Comparison of ENCODE assay signal across 18 cellular contexts in the genomic region with DNA sequence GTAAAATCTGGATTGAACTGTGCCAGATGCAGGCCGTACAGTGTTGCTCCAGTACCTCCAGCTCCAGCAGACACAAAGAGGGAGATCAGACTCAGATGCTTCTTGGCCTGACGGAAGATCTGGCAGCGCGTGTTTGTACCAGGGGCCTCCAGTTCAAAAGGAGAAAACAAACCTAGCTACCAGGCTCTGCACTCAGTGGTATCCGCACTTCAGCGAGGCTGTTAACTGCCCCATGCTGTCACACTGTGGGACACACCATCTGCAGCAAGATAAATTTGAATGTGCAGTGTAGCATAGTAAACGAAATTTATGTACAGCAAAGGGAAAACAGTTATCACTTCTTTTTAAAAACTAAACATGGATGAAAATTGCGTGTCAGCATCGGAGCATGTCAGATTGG. TPM values are rescaled to one million over a fixed set of nuclear protein-coding genes. Genes with fewer than 3 reads are reported as not detected.
DNase-seq lines count a peak whose midpoint lies in the region; ATAC-seq and TF ChIP-seq lines count a peak whose summit lies in the region.
"Had no signal": no experiment of that assay in that cellular context is flagged by ENCODE, and none has a peak within 500 bp of the region (broad histone marks: within the 10 kb centered on the region; RNA-seq: fewer than 3 reads in every experiment).

No MANE protein-coding gene starts in this region.

- H3K27ac Mint-ChIP-seq in activated T-helper 17 cell treated with anti-CD3 and anti-CD28 coated beads, Interleukin-2, amount 50 U/mL, for 72 hours: peak overlapping the region; percentile 56
- H3K27ac Mint-ChIP-seq in naive thymus-derived CD8-positive, alpha-beta T cell: peak overlapping the region in 7 of 10 donors; percentile 44 to 79 (median 73)
- H3K27ac Mint-ChIP-seq: CD4-positive, alpha-beta T cell had no signal

- no peaks in the 10 kb centered on the region for H3K27me3 Mint-ChIP-seq in activated T-helper 17 cell treated with anti-CD3 and anti-CD28 coated beads, Interleukin-2, amount 50 U/mL, for 72 hours
- no peaks in the 10 kb centered on the region for H3K27me3 Mint-ChIP-seq in naive thymus-derived CD8-positive, alpha-beta T cell
- H3K27me3 Mint-ChIP-seq: CD4-positive, alpha-beta T cell had no signal

- H3K4me3 ChIP-seq in BLaER1 (0 out of 2 replicates have a peak overlapping the region, but pooled peaks have one; percentile 34), HEK293 (ENCODE audit: low read depth, low read length) (no peak overlapping the region)
- H3K4me3 ChIP-seq: gastroesophageal sphincter, HAP-1, sigmoid colon, uterus had no signal

- no peaks in the 10 kb centered on the region for H3K27me3 ChIP-seq in BLaER1
- H3K27me3 ChIP-seq: gastroesophageal sphincter, neutrophil, sigmoid colon, uterus had no signal

- H3K4me1 Mint-ChIP-seq in activated T-helper 17 cell treated with anti-CD3 and anti-CD28 coated beads, Interleukin-2, amount 50 U/mL, for 72 hours: peaks cover 30% of the 10 kb centered on the region
- H3K4me1 Mint-ChIP-seq in naive thymus-derived CD8-positive, alpha-beta T cell: peaks cover 23 to 66% (median 55%) of the 10 kb centered on the region in 4 donors

- H3K36me3 ChIP-seq in BLaER1: peaks cover 40% of the 10 kb centered on the region
- H3K36me3 ChIP-seq in HEK293 (ENCODE audit: control insufficient read depth in 2 of 2, insufficient read depth in 1 of 2, low read length in 2 of 2): peaks cover 0 to 24% of the 10 kb centered on the region in 2 experiments; a peak in 2 of 3 replicates
- H3K36me3 ChIP-seq: uterus had no signal

- peaks cover 100% of the 10 kb centered on the region for H4K20me1 ChIP-seq in BLaER1

- CTCF ChIA-PET in HEK293 (lab: Yijun Ruan, JAX): no interaction called here

- POLR2A ChIA-PET in HEK293 (lab: Yijun Ruan, JAX): interaction anchor here (0.6 kb wide), 1 partner anchor 52 kb away, joined by 4 read pairs; no protein-coding TSS in a partner anchor
- POLR2A ChIA-PET in naive thymus-derived CD8-positive, alpha-beta T cell (lab: Charles Lee): interaction anchor here (1.0 kb wide), 1 partner anchor 17 kb away, joined by 3 read pairs; no protein-coding TSS in a partner anchor

- H3K4me2 ChIP-seq in BLaER1: peak overlapping the region; percentile 96

- H3K9me3 ChIP-seq in BLaER1: no peaks in the 10 kb centered on the region
- no peaks in the 10 kb centered on the region for H3K9me3 ChIP-seq in HEK293 (ENCODE audit: control insufficient read depth, insufficient read depth, low read depth, low read length)
- H3K9me3 ChIP-seq: gastroesophageal sphincter, HAP-1, neutrophil, sigmoid colon, uterus had no signal

- ATAC-seq in activated T-helper 17 cell treated with anti-CD3 and anti-CD28 coated beads, Interleukin-2, amount 50 U/mL, for 72 hours (replicated peaks): no peak
- no peak for ATAC-seq in naive thymus-derived CD8-positive, alpha-beta T cell
- ATAC-seq in HG02852 (IDR thresholded peaks at IDR 0.05; ENCODE audit: unreplicated experiment): no peak
- ATAC-seq: gastroesophageal sphincter had no signal

- no peak overlapping the region for H3K4me3 Mint-ChIP-seq in activated T-helper 17 cell treated with anti-CD3 and anti-CD28 coated beads, Interleukin-2, amount 50 U/mL, for 72 hours
- H3K4me3 Mint-ChIP-seq in naive thymus-derived CD8-positive, alpha-beta T cell: peak overlapping the region in 2 of 10 donors; percentile 23 to 25
- H3K4me3 Mint-ChIP-seq: CD4-positive, alpha-beta T cell had no signal

- no peak for DNase-seq in naive thymus-derived CD8-positive, alpha-beta T cell
- DNase-seq in NCI-H2029 (lab: John Stamatoyannopoulos, UW) (no peak), Kasumi-1 (lab: John Stamatoyannopoulos, UW) (no peak)
- DNase-seq: CD4-positive, alpha-beta T cell; IMR-90; mammary epithelial cell; NCI-H226; sigmoid colon; stimulated activated CD4-positive, alpha-beta T cell treated with anti-CD3 and anti-CD28 coated beads, Interleukin-4, amount 100 ng/mL, for 1 hour; uterus had no signal

- TF ChIP-seq CTCF in HEK293 (tag by site-specific recombination; IDR thresholded peaks at IDR 0.05): no peak

- H3K36me3 Mint-ChIP-seq in activated T-helper 17 cell treated with anti-CD3 and anti-CD28 coated beads, Interleukin-2, amount 50 U/mL, for 72 hours (ENCODE audit: low read depth): peaks cover 51% of the 10 kb centered on the region
- H3K36me3 Mint-ChIP-seq in naive thymus-derived CD8-positive, alpha-beta T cell: peaks cover 0 to 33% (median 0%) of the 10 kb centered on the region in 3 donors

- peak overlapping the region; percentile 74 for H3K27ac ChIP-seq in BLaER1
- H3K27ac ChIP-seq in HEK293 (ENCODE audit: extremely low read depth, low read depth, low read length): no peak overlapping the region
- H3K27ac ChIP-seq: gastroesophageal sphincter, neutrophil, uterus, VCaP had no signal

- H3K9ac ChIP-seq in BLaER1: peak overlapping the region; percentile 63

- H3K4me1 ChIP-seq in BLaER1 (peaks cover 72% of the 10 kb centered on the region), HEK293 (ENCODE audit: control insufficient read depth, insufficient read depth, low read length) (peaks cover 16% of the 10 kb centered on the region; the same call in 1 of the 2 replicates)

- no peaks in the 10 kb centered on the region for H3K9me3 Mint-ChIP-seq in activated T-helper 17 cell treated with anti-CD3 and anti-CD28 coated beads, Interleukin-2, amount 50 U/mL, for 72 hours
- H3K9me3 Mint-ChIP-seq in naive thymus-derived CD8-positive, alpha-beta T cell: no peaks in the 10 kb centered on the region
- H3K9me3 Mint-ChIP-seq: CD4-positive, alpha-beta T cell had no signal

TF ChIP-seq in HEK293, 187 proteins besides CTCF, POLR2A, EP300 and RAD21 (continues in another document):
- TF ChIP-seq ZNF747 (tag by site-specific recombination; IDR thresholded peaks at IDR 0.05) (no peak), ZNF302 (tag by site-specific recombination; IDR thresholded peaks at IDR 0.05; ENCODE audit: low read depth) (no peak), GFI1B (tag by site-specific recombination; IDR thresholded peaks at IDR 0.05) (no peak), ZNF600 (tag by site-specific recombination; IDR thresholded peaks at IDR 0.05) (0 out of 2 replicates have a peak, but pooled peaks have one; percentile 10), ZNF423 (tag by site-specific recombination; IDR thresholded peaks at IDR 0.05) (no peak), ZIC2 (tag by site-specific recombination; IDR thresholded peaks at IDR 0.05) (peak; percentile 87), ZBTB7A (tag by site-specific recombination; IDR thresholded peaks at IDR 0.05; ENCODE audit: low read depth) (no peak)
- TF ChIP-seq, protein P1, sequence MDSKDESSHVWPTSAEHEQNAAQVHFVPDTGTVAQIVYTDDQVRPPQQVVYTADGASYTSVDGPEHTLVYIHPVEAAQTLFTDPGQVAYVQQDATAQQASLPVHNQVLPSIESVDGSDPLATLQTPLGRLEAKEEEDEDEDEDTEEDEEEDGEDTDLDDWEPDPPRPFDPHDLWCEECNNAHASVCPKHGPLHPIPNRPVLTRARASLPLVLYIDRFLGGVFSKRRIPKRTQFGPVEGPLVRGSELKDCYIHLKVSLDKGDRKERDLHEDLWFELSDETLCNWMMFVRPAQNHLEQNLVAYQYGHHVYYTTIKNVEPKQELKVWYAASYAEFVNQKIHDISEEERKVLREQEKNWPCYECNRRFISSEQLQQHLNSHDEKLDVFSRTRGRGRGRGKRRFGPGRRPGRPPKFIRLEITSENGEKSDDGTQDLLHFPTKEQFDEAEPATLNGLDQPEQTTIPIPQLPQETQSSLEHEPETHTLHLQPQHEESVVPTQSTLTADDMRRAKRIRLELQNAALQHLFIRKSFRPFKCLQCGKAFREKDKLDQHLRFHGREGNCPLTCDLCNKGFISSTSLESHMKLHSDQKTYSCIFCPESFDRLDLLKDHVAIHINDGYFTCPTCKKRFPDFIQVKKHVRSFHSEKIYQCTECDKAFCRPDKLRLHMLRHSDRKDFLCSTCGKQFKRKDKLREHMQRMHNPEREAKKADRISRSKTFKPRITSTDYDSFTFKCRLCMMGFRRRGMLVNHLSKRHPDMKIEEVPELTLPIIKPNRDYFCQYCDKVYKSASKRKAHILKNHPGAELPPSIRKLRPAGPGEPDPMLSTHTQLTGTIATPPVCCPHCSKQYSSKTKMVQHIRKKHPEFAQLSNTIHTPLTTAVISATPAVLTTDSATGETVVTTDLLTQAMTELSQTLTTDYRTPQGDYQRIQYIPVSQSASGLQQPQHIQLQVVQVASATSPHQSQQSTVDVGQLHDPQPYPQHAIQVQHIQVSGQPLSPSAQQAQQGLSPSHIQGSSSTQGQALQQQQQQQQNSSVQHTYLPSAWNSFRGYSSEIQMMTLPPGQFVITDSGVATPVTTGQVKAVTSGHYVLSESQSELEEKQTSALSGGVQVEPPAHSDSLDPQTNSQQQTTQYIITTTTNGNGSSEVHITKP (tag by site-specific recombination; IDR thresholded peaks at IDR 0.05): peak; percentile 34; the same call in 1 of the 2 replicates
- TF ChIP-seq, protein P2, sequence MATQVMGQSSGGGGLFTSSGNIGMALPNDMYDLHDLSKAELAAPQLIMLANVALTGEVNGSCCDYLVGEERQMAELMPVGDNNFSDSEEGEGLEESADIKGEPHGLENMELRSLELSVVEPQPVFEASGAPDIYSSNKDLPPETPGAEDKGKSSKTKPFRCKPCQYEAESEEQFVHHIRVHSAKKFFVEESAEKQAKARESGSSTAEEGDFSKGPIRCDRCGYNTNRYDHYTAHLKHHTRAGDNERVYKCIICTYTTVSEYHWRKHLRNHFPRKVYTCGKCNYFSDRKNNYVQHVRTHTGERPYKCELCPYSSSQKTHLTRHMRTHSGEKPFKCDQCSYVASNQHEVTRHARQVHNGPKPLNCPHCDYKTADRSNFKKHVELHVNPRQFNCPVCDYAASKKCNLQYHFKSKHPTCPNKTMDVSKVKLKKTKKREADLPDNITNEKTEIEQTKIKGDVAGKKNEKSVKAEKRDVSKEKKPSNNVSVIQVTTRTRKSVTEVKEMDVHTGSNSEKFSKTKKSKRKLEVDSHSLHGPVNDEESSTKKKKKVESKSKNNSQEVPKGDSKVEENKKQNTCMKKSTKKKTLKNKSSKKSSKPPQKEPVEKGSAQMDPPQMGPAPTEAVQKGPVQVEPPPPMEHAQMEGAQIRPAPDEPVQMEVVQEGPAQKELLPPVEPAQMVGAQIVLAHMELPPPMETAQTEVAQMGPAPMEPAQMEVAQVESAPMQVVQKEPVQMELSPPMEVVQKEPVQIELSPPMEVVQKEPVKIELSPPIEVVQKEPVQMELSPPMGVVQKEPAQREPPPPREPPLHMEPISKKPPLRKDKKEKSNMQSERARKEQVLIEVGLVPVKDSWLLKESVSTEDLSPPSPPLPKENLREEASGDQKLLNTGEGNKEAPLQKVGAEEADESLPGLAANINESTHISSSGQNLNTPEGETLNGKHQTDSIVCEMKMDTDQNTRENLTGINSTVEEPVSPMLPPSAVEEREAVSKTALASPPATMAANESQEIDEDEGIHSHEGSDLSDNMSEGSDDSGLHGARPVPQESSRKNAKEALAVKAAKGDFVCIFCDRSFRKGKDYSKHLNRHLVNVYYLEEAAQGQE (tag by site-specific recombination; IDR thresholded peaks at IDR 0.05): no peak

RNA-seq across cellular contexts. Expression of a gene that starts 5.1 kb away (rescaled TPM):
- total RNA-seq in activated T-helper 17 cell treated with anti-CD3 and anti-CD28 coated beads, Interleukin-2, amount 50 U/mL, for 72 hours: 100 to 1,000 TPM; 319 to 383 TPM
- 100 to 1,000 TPM; 257 to 278 TPM for total RNA-seq in naive thymus-derived CD8-positive, alpha-beta T cell
- polyA plus RNA-seq in naive thymus-derived CD8-positive, alpha-beta T cell: 10 to 100 TPM; 23.4 to 42.0 (median 30.5) TPM
